11 cellular contexts compared by ENCODE assay signal in genomic region chr5:134451618-134452505, GRCh38.
A peak's percentile ranks its signal among the peaks of the same experiment; 100 is the strongest.
DNase-seq lines count a peak whose midpoint lies in the region; FAIRE-seq and TF ChIP-seq lines count a peak whose summit lies in the region.
"Had no signal": no experiment of that assay in that cellular context is flagged by ENCODE, and none has a peak within 500 bp of the region (broad histone marks: within the 10 kb centered on the region; RNA-seq: fewer than 3 reads in every experiment).

No MANE protein-coding gene starts in this region.

- peak; percentile 27 for DNase-seq in DMS 273 treated with DMSO at 0.1 percent for 48 hours (lab: John Stamatoyannopoulos, UW)
- DNase-seq in RCC 7860 (ENCODE audit: low spot score), result peak; percentile 72
- peak; percentile 61 for DNase-seq in fibroblast of the conjunctiva (ENCODE audit: low read depth)
- no peak for DNase-seq in activated CD8-positive, alpha-beta memory T cell treated with anti-CD3 and anti-CD28 coated beads, Interleukin-2, amount 50 U/mL, for 48 hours
- DNase-seq in hippocampal formation (lab: John Stamatoyannopoulos, UW), result no peak
- no peak for DNase-seq in stimulated activated CD4-positive, alpha-beta T cell treated with anti-CD3 and anti-CD28 coated beads, Interleukin-12 subunit alpha, Interleukin-12 subunit beta, amount 100 ng/mL, for 4 hours
- no peak for DNase-seq in NCI-H1417 (lab: John Stamatoyannopoulos, UW)
- DNase-seq: activated CD4-positive, alpha-beta memory T cell treated with anti-CD3 and anti-CD28 coated beads for 36 hours; H7 had no signal

- no peaks in the 10 kb centered on the region for H3K27me3 ChIP-seq in parathyroid adenoma (ENCODE audit: control insufficient read depth, insufficient read depth, low read length)

- H3K27ac ChIP-seq in parathyroid adenoma, result no peak overlapping the region

- H3K4me1 ChIP-seq in parathyroid adenoma, result peaks cover 2% of the 10 kb centered on the region

- TF ChIP-seq CTCF in parathyroid adenoma (IDR thresholded peaks at IDR 0.05), result no peak

- no peak overlapping the region for H3K9ac ChIP-seq in parathyroid adenoma

- H3K79me2 ChIP-seq in parathyroid adenoma, result no peaks in the 10 kb centered on the region

- no peak overlapping the region for H3K4me3 ChIP-seq in parathyroid adenoma (ENCODE audit: low read depth, low read length)

- no peak overlapping the region for H3K4me2 ChIP-seq in parathyroid adenoma (ENCODE audit: low read length)

- no peaks in the 10 kb centered on the region for H3K9me3 ChIP-seq in parathyroid adenoma (ENCODE audit: control insufficient read depth, low read length)

- FAIRE-seq in RCC 7860 (lab: Jason Lieb, UNC), result peak; percentile 78
- FAIRE-seq: G401.6 had no signal

- H3K36me3 ChIP-seq in parathyroid adenoma (ENCODE audit: control insufficient read depth, insufficient read depth, low read length), result no peaks in the 10 kb centered on the region

- peak overlapping the region; percentile 20 for H2AFZ ChIP-seq in parathyroid adenoma

Comparison
In these comparisons a context has a peak if more than half of its experiments do, and no peak if none do; other contexts are left out.
1. DNase-seq: peak in DMS 273 treated with DMSO at 0.1 percent for 48 hours (single experiment), RCC 7860 (single experiment) and fibroblast of the conjunctiva (single experiment); none in activated CD8-positive, alpha-beta memory T cell treated with anti-CD3 and anti-CD28 coated beads, Interleukin-2, amount 50 U/mL, for 48 hours (single experiment), hippocampal formation (0 of 2), stimulated activated CD4-positive, alpha-beta T cell treated with anti-CD3 and anti-CD28 coated beads, Interleukin-12 subunit alpha, Interleukin-12 subunit beta, amount 100 ng/mL, for 4 hours (single experiment) and NCI-H1417 (0 of 3).